17 cellular contexts compared by ENCODE assay signal in genomic region chr1:172647110-172647564, GRCh38. TPM values are rescaled to one million over a fixed set of nuclear protein-coding genes. Genes with fewer than 3 reads are reported as not detected.
DNase-seq lines count a peak whose midpoint lies in the region; ATAC-seq and TF ChIP-seq lines count a peak whose summit lies in the region.
"Had no signal": no experiment of that assay in that cellular context is flagged by ENCODE, and none has a peak within 500 bp of the region (broad histone marks: within the 10 kb centered on the region; RNA-seq: fewer than 3 reads in every experiment).

No MANE protein-coding gene starts in this region.

- 74 to 78% (median 76%) methylated on average over 8 of the region's 8 CpGs for WGBS in ovary, 3 donors

- H4K20me1 ChIP-seq in PC-3 (ENCODE audit: low read length): no peaks in the 10 kb centered on the region

- no TSS peak for BruUV-seq in PC-3 (replicated peaks; lab: Mats Ljungman, UMichigan)

- H3K9me2 ChIP-seq in PC-3 (replicated peaks; ENCODE audit: low read length): peaks cover under 1% of the 10 kb centered on the region; the same call in 1 of the 2 replicates

- POLR2A ChIA-PET in PC-3 (lab: Charles Lee; ENCODE audit: unreplicated experiment): no interaction called here

- H3K79me2 ChIP-seq in PC-3 (ENCODE audit: low read length): no peaks in the 10 kb centered on the region

- peaks cover 21% of the 10 kb centered on the region for H3K4me1 ChIP-seq in PC-3 (ENCODE audit: insufficient read depth, low read length)
- H3K4me1 ChIP-seq in ovary (ENCODE audit: insufficient read depth): no peaks in the 10 kb centered on the region
- H3K4me1 ChIP-seq: right lobe of liver, tibial nerve had no signal

- no peak overlapping the region for H3K4me3 ChIP-seq in PC-3 (ENCODE audit: low read length)
- no peak overlapping the region for H3K4me3 ChIP-seq in ovary
- H3K4me3 ChIP-seq: heart left ventricle, right lobe of liver, tibial nerve had no signal

- peak overlapping the region; percentile 81 for H3K27ac Mint-ChIP-seq in activated CD4-positive, alpha-beta T cell treated with anti-CD3 and anti-CD28 coated beads, Interleukin-2, amount 10 ng/mL, durations not matched to agents 24 days and 14 days
- no peak overlapping the region for H3K27ac Mint-ChIP-seq in activated naive CD4-positive, alpha-beta T cell treated with anti-CD3 and anti-CD28 coated beads, Interleukin-2, amount 50 U/mL, for 72 hours
- no peak overlapping the region for H3K27ac Mint-ChIP-seq in stimulated activated memory B cell treated with anti-CD40 and anti-IgM and Interleukin-4, amounts not matched to agents 10 μg/mL and 1 μg/mL and 100 μg/mL, for 72 hours
- H3K27ac Mint-ChIP-seq in nephron progenitor cell: no peak overlapping the region
- H3K27ac Mint-ChIP-seq: nephron had no signal

- peaks cover 4% of the 10 kb centered on the region for H3K9me3 Mint-ChIP-seq in activated CD4-positive, alpha-beta T cell treated with anti-CD3 and anti-CD28 coated beads, Interleukin-2, amount 10 ng/mL, durations not matched to agents 24 days and 14 days
- no peaks in the 10 kb centered on the region for H3K9me3 Mint-ChIP-seq in activated naive CD4-positive, alpha-beta T cell treated with anti-CD3 and anti-CD28 coated beads, Interleukin-2, amount 50 U/mL, for 72 hours
- H3K9me3 Mint-ChIP-seq in stimulated activated memory B cell treated with anti-CD40 and anti-IgM and Interleukin-4, amounts not matched to agents 10 μg/mL and 1 μg/mL and 100 μg/mL, for 72 hours: no peaks in the 10 kb centered on the region
- no peaks in the 10 kb centered on the region for H3K9me3 Mint-ChIP-seq in nephron progenitor cell
- H3K9me3 Mint-ChIP-seq: nephron had no signal

- H3K4me1 Mint-ChIP-seq in activated CD4-positive, alpha-beta T cell treated with anti-CD3 and anti-CD28 coated beads, Interleukin-2, amount 10 ng/mL, durations not matched to agents 24 days and 14 days: peaks cover 65% of the 10 kb centered on the region
- peaks cover 29% of the 10 kb centered on the region for H3K4me1 Mint-ChIP-seq in stimulated activated memory B cell treated with anti-CD40 and anti-IgM and Interleukin-4, amounts not matched to agents 10 μg/mL and 1 μg/mL and 100 μg/mL, for 72 hours
- H3K4me1 Mint-ChIP-seq in nephron progenitor cell: peaks cover 12% of the 10 kb centered on the region
- H3K4me1 Mint-ChIP-seq: nephron had no signal

- H3F3A ChIP-seq in PC-3 (ENCODE audit: low read length, unreplicated experiment): no peaks in the 10 kb centered on the region

- no peak for TF ChIP-seq POLR2A in ovary (IDR thresholded peaks at IDR 0.05)

- peak; percentile 73 for DNase-seq in activated CD4-positive, alpha-beta T cell treated with anti-CD3 and anti-CD28 coated beads, Interleukin-2, amount 10 ng/mL, durations not matched to agents 24 days and 14 days
- DNase-seq in activated CD4-positive, alpha-beta T cell treated with anti-CD3 and anti-CD28 coated beads for 4 hours: no peak
- DNase-seq in PC-3 (no peak), ovary (no peak), nephron progenitor cell (no peak)
- peak; percentile 53 to 64 for DNase-seq in activated naive CD4-positive, alpha-beta T cell treated with anti-CD3 and anti-CD28 coated beads, Interleukin-2, amount 50 U/mL, for 72 hours (ENCODE audit: low spot score in 2 of 2)
- DNase-seq: heart left ventricle, NCI-H2029, NCI-H774, right lobe of liver had no signal

- H3K9ac ChIP-seq in PC-3 (ENCODE audit: low read length): no peak overlapping the region
- H3K9ac ChIP-seq: KMS-11 had no signal

- TF ChIP-seq CTCF in PC-3 (conservative IDR thresholded peaks at IDR 0.05; ENCODE audit: low read depth, low read length) (peak; percentile 34), ovary (IDR thresholded peaks at IDR 0.05) (no peak), nephron progenitor cell (IDR thresholded peaks at IDR 0.05) (no peak)

- intact Hi-C loops in activated CD4-positive, alpha-beta T cell treated with anti-CD3 and anti-CD28 coated beads, Interleukin-2, amount 10 ng/mL, durations not matched to agents 24 days and 14 days (cut with micrococcal nuclease): loop anchor here (1.0 kb wide), 3 partner anchors 8 to 15 kb away; no protein-coding TSS in a partner anchor
- intact Hi-C loops in PC-3 (cut with micrococcal nuclease) (no loop called here), ovary (cut with DNase I) (no loop called here)

- H3K27ac ChIP-seq in PC-3 (ENCODE audit: low read length): no peak overlapping the region
- H3K27ac ChIP-seq in ovary: no peak overlapping the region
- H3K27ac ChIP-seq: KMS-11, right lobe of liver, tibial nerve had no signal

- no peak overlapping the region for H2AFZ ChIP-seq in PC-3 (ENCODE audit: low read length)

- no peak for TF ChIP-seq EP300 in ovary (IDR thresholded peaks at IDR 0.05)

- CTCF ChIA-PET in PC-3 (lab: Charles Lee): no interaction called here

- no peak for ATAC-seq in PC-3
- ATAC-seq in activated naive CD4-positive, alpha-beta T cell treated with anti-CD3 and anti-CD28 coated beads, Interleukin-2, amount 50 U/mL, for 72 hours: peak; percentile 81 to 84
- peak; percentile 50 for ATAC-seq in stimulated activated memory B cell treated with anti-CD40 and anti-IgM and Interleukin-4, amounts not matched to agents 10 μg/mL and 1 μg/mL and 100 μg/mL, for 72 hours
- ATAC-seq in GM21786 (IDR thresholded peaks at IDR 0.05; ENCODE audit: unreplicated experiment): no peak

- H3K27me3 ChIP-seq in PC-3 (ENCODE audit: low read length) (no peaks in the 10 kb centered on the region), ovary (no peaks in the 10 kb centered on the region)
- H3K27me3 ChIP-seq: heart left ventricle, right lobe of liver, tibial nerve had no signal

- H3K4me3 Mint-ChIP-seq in activated CD4-positive, alpha-beta T cell treated with anti-CD3 and anti-CD28 coated beads, Interleukin-2, amount 10 ng/mL, durations not matched to agents 24 days and 14 days: peak overlapping the region; percentile 40
- H3K4me3 Mint-ChIP-seq in stimulated activated memory B cell treated with anti-CD40 and anti-IgM and Interleukin-4, amounts not matched to agents 10 μg/mL and 1 μg/mL and 100 μg/mL, for 72 hours: no peak overlapping the region
- no peak overlapping the region for H3K4me3 Mint-ChIP-seq in nephron progenitor cell
- H3K4me3 Mint-ChIP-seq: nephron had no signal

- H3K27me3 Mint-ChIP-seq in activated CD4-positive, alpha-beta T cell treated with anti-CD3 and anti-CD28 coated beads, Interleukin-2, amount 10 ng/mL, durations not matched to agents 24 days and 14 days: peaks cover 5% of the 10 kb centered on the region
- peaks cover 8% of the 10 kb centered on the region for H3K27me3 Mint-ChIP-seq in stimulated activated memory B cell treated with anti-CD40 and anti-IgM and Interleukin-4, amounts not matched to agents 10 μg/mL and 1 μg/mL and 100 μg/mL, for 72 hours
- H3K27me3 Mint-ChIP-seq in nephron progenitor cell (ENCODE audit: low read depth, poor library complexity): peaks cover 3% of the 10 kb centered on the region

- H3K36me3 Mint-ChIP-seq in activated CD4-positive, alpha-beta T cell treated with anti-CD3 and anti-CD28 coated beads, Interleukin-2, amount 10 ng/mL, durations not matched to agents 24 days and 14 days (ENCODE audit: low read depth): peaks cover 1% of the 10 kb centered on the region
- peaks cover 6 to 15% of the 10 kb centered on the region in 2 donors for H3K36me3 Mint-ChIP-seq in activated naive CD4-positive, alpha-beta T cell treated with anti-CD3 and anti-CD28 coated beads, Interleukin-2, amount 50 U/mL, for 72 hours
- H3K36me3 Mint-ChIP-seq in stimulated activated memory B cell treated with anti-CD40 and anti-IgM and Interleukin-4, amounts not matched to agents 10 μg/mL and 1 μg/mL and 100 μg/mL, for 72 hours: no peaks in the 10 kb centered on the region
- no peaks in the 10 kb centered on the region for H3K36me3 Mint-ChIP-seq in nephron progenitor cell (ENCODE audit: low read depth)

- H3K4me2 ChIP-seq in PC-3 (ENCODE audit: low read length): no peak overlapping the region
- H3K4me2 ChIP-seq: KMS-11 had no signal

- H3K36me3 ChIP-seq in PC-3 (ENCODE audit: low read depth, low read length) (no peaks in the 10 kb centered on the region), ovary (no peaks in the 10 kb centered on the region)
- H3K36me3 ChIP-seq: heart left ventricle, right lobe of liver, tibial nerve had no signal

- H3K9me3 ChIP-seq in PC-3 (ENCODE audit: low read length): no peaks in the 10 kb centered on the region
- H3K9me3 ChIP-seq in ovary: no peaks in the 10 kb centered on the region
- H3K9me3 ChIP-seq: heart left ventricle, right lobe of liver, tibial nerve had no signal

RNA-seq across cellular contexts. Expression of gene FASLG, which starts 11.8 kb away (rescaled TPM):
- 54.4 and 55.9 TPM in 2 replicates for total RNA-seq in activated CD4-positive, alpha-beta T cell treated with anti-CD3 and anti-CD28 coated beads, Interleukin-2, amount 10 ng/mL, durations not matched to agents 24 days and 14 days
- total RNA-seq in PC-3 (2014; rRNA removed) (0.04 TPM in 1 of 2 replicates, not detected in the other), ovary (under 1 TPM in 3 of 7 donors, not detected in 4; 0.23 to 0.34 (median 0.31) TPM)
- 1 to 10 TPM; 3.7 to 7.2 TPM for total RNA-seq in activated naive CD4-positive, alpha-beta T cell treated with anti-CD3 and anti-CD28 coated beads, Interleukin-2, amount 50 U/mL, for 72 hours
- under 1 TPM; 0.07 to 0.83 TPM for polyA plus RNA-seq in ovary
- total RNA-seq: A673, chondrocyte, tibial nerve had no signal
- polyA plus RNA-seq: heart left ventricle had no signal

Comparison
In these comparisons a context has a peak if more than half of its experiments do, and no peak if none do; other contexts are left out.
1. DNase-seq: peak in activated CD4-positive, alpha-beta T cell treated with anti-CD3 and anti-CD28 coated beads, Interleukin-2, amount 10 ng/mL, durations not matched to agents 24 days and 14 days (single experiment) and activated naive CD4-positive, alpha-beta T cell treated with anti-CD3 and anti-CD28 coated beads, Interleukin-2, amount 50 U/mL, for 72 hours (2 of 2); none in activated CD4-positive, alpha-beta T cell treated with anti-CD3 and anti-CD28 coated beads for 4 hours (0 of 2), PC-3 (single experiment), ovary (0 of 5) and nephron progenitor cell (single experiment).
2. ATAC-seq: peak in activated naive CD4-positive, alpha-beta T cell treated with anti-CD3 and anti-CD28 coated beads, Interleukin-2, amount 50 U/mL, for 72 hours (2 of 2) and stimulated activated memory B cell treated with anti-CD40 and anti-IgM and Interleukin-4, amounts not matched to agents 10 μg/mL and 1 μg/mL and 100 μg/mL, for 72 hours (single experiment); none in PC-3 (single experiment) and GM21786 (single experiment).